8 cellular contexts compared by ENCODE assay signal in genomic region chr10:124650820-124651401, GRCh38.
A peak's percentile ranks its signal among the peaks of the same experiment; 100 is the strongest.
DNase-seq lines count a peak whose midpoint lies in the region; ATAC-seq and TF ChIP-seq lines count a peak whose summit lies in the region.

No MANE protein-coding gene starts in this region.

- peaks cover 4% of the 10 kb centered on the region for H3F3A ChIP-seq in SK-N-SH (replicated peaks; ENCODE audit: insufficient read depth)

- peak; percentile 65 for DNase-seq in GM20000 (ENCODE audit: low spot score)
- DNase-seq in activated CD4-positive, alpha-beta T cell treated with anti-CD3 and anti-CD28 coated beads, Interleukin-2, amount 10 ng/mL, durations not matched to agents 7 days and 5 days: peak; percentile 57
- no peak for DNase-seq in endothelial cell (ENCODE audit: low spot score)
- DNase-seq in stimulated activated CD8-positive, alpha-beta memory T cell treated with anti-CD3 and anti-CD28 coated beads, Interleukin-15, amount 100 ng/mL, for 4 hours (ENCODE audit: low read depth in 2 of 2): peak; percentile 57 to 58
- DNase-seq in SK-N-SH: no peak
- DNase-seq in HUDEP-2 (lab: John Stamatoyannopoulos, UW; ENCODE audit: unreplicated experiment in 76 of 76): no peak
- DNase-seq in NCI-H1105 (lab: John Stamatoyannopoulos, UW): no peak

- no peak overlapping the region for H3K9ac ChIP-seq in SK-N-SH

- peak overlapping the region; percentile 32 for H3K4me3 Mint-ChIP-seq in activated CD4-positive, alpha-beta T cell treated with anti-CD3 and anti-CD28 coated beads, Interleukin-2, amount 10 ng/mL, durations not matched to agents 7 days and 5 days
- H3K4me3 Mint-ChIP-seq in endothelial cell (ENCODE audit: unreplicated experiment): peak overlapping the region; percentile 29

- peaks cover 24 to 85% of the 10 kb centered on the region in 2 experiments for H3K4me1 ChIP-seq in SK-N-SH (ENCODE audit: control insufficient read depth in 1 of 2, insufficient read depth in 2 of 2, low read depth in 1 of 2, low read length in 1 of 2)

- no peaks in the 10 kb centered on the region for H3K36me3 ChIP-seq in SK-N-SH (replicated peaks in 1 of 2; ENCODE audit: control insufficient read depth in 1 of 2, insufficient read depth in 2 of 2, low read length in 1 of 2)

- H3K9me2 ChIP-seq in SK-N-SH: no peaks in the 10 kb centered on the region

- peaks cover 92% of the 10 kb centered on the region for H3K4me1 Mint-ChIP-seq in activated CD4-positive, alpha-beta T cell treated with anti-CD3 and anti-CD28 coated beads, Interleukin-2, amount 10 ng/mL, durations not matched to agents 7 days and 5 days
- H3K4me1 Mint-ChIP-seq in endothelial cell (ENCODE audit: unreplicated experiment): peaks cover 37% of the 10 kb centered on the region

- CTCF ChIA-PET in activated CD4-positive, alpha-beta T cell treated with anti-CD3 and anti-CD28 coated beads, Interleukin-2, amount 10 ng/mL, durations not matched to agents 7 days and 5 days (lab: Charles Lee): interaction anchor here (1.1 to 3.5 kb wide), 6 partner anchors 13 to 109 kb away, joined by 3 to 10 read pairs (median 3); no protein-coding TSS in a partner anchor
- CTCF ChIA-PET in SK-N-SH (lab: Yijun Ruan, JAX): interaction anchor here (0.8 kb wide), 1 partner anchor 120 kb away, joined by 3 read pairs; no protein-coding TSS in a partner anchor

- no peak overlapping the region for H3K4me2 ChIP-seq in SK-N-SH

- no peaks in the 10 kb centered on the region for H3K9me3 ChIP-seq in SK-N-SH

- no peak overlapping the region for H2AFZ ChIP-seq in SK-N-SH (ENCODE audit: low read depth)

- POLR2A ChIA-PET in activated CD4-positive, alpha-beta T cell treated with anti-CD3 and anti-CD28 coated beads, Interleukin-2, amount 10 ng/mL, durations not matched to agents 7 days and 5 days (lab: Charles Lee): interaction anchor here (0.6 kb wide), 3 partner anchors 51 to 116 kb away, joined by 3 to 10 read pairs (median 5); no protein-coding TSS in a partner anchor
- POLR2A ChIA-PET in SK-N-SH (lab: Yijun Ruan, JAX): no interaction called here

- peak overlapping the region; percentile 86 for H3K27ac Mint-ChIP-seq in activated CD4-positive, alpha-beta T cell treated with anti-CD3 and anti-CD28 coated beads, Interleukin-2, amount 10 ng/mL, durations not matched to agents 7 days and 5 days
- H3K27ac Mint-ChIP-seq in endothelial cell (ENCODE audit: unreplicated experiment): no peak overlapping the region

- no peak overlapping the region for H3K4me3 ChIP-seq in SK-N-SH (ENCODE audit: low read depth in 2 of 2, low read length in 1 of 2)

- TF ChIP-seq CTCF in GM20000 (IDR thresholded peaks at IDR 0.05; ENCODE audit: extremely low read depth, missing control alignments): no peak
- no peak for TF ChIP-seq CTCF in endothelial cell (IDR thresholded peaks at IDR 0.05; ENCODE audit: unreplicated experiment)
- TF ChIP-seq CTCF in SK-N-SH (IDR thresholded peaks at IDR 0.05): no peak

- no peaks in the 10 kb centered on the region for H4K20me1 ChIP-seq in SK-N-SH (ENCODE audit: insufficient read depth)

- H3K27me3 ChIP-seq in SK-N-SH (ENCODE audit: insufficient read depth): no peaks in the 10 kb centered on the region

- no peak for ATAC-seq in GM18868 (IDR thresholded peaks at IDR 0.05; ENCODE audit: unreplicated experiment)

- no peaks in the 10 kb centered on the region for H3K27me3 Mint-ChIP-seq in activated CD4-positive, alpha-beta T cell treated with anti-CD3 and anti-CD28 coated beads, Interleukin-2, amount 10 ng/mL, durations not matched to agents 7 days and 5 days
- H3K27me3 Mint-ChIP-seq in endothelial cell (ENCODE audit: unreplicated experiment): peaks cover 8% of the 10 kb centered on the region

- no peak for TF ChIP-seq RAD21 in SK-N-SH (IDR thresholded peaks at IDR 0.05; ENCODE audit: low read length)

- 95% methylated on average over 13 of the region's 13 CpGs for WGBS in SK-N-SH (ENCODE audit: low lambda C conversion rate)

- peaks cover 33% of the 10 kb centered on the region for H3K36me3 Mint-ChIP-seq in activated CD4-positive, alpha-beta T cell treated with anti-CD3 and anti-CD28 coated beads, Interleukin-2, amount 10 ng/mL, durations not matched to agents 7 days and 5 days (ENCODE audit: low read depth)
- H3K36me3 Mint-ChIP-seq in endothelial cell (ENCODE audit: low read depth, unreplicated experiment): peaks cover 5% of the 10 kb centered on the region

- peaks cover 11% of the 10 kb centered on the region; the same call in 1 of the 2 replicates for H3K79me2 ChIP-seq in SK-N-SH (ENCODE audit: insufficient read depth)

- no peaks in the 10 kb centered on the region for H3K9me3 Mint-ChIP-seq in activated CD4-positive, alpha-beta T cell treated with anti-CD3 and anti-CD28 coated beads, Interleukin-2, amount 10 ng/mL, durations not matched to agents 7 days and 5 days
- H3K9me3 Mint-ChIP-seq in endothelial cell (ENCODE audit: unreplicated experiment): no peaks in the 10 kb centered on the region

- H3K27ac ChIP-seq in SK-N-SH (ENCODE audit: low read depth in 2 of 2, low read length in 1 of 2): peak overlapping the region in 1 of 2 experiments; percentile 97; a peak in 1 of 4 replicates

- no peak for TF ChIP-seq EP300 in SK-N-SH (IDR thresholded peaks at IDR 0.05; ENCODE audit: borderline replicate concordance in 1 of 2, low read depth in 1 of 2, low read length in 1 of 2)

TF ChIP-seq in SK-N-SH, 30 proteins besides CTCF, POLR2A, EP300 and RAD21:
- no peak for TF ChIP-seq SMC3 (IDR thresholded peaks at IDR 0.05; ENCODE audit: low read depth, low read length)
- no peak for TF ChIP-seq POLR2AphosphoS5 (IDR thresholded peaks at IDR 0.05; ENCODE audit: low read depth, low read length)
- no peak for TF ChIP-seq MEF2A (IDR thresholded peaks at IDR 0.05; ENCODE audit: borderline replicate concordance, low read depth)

Comparison
In these comparisons a context has a peak if more than half of its experiments do, and no peak if none do; other contexts are left out.
1. DNase-seq: peak in GM20000 (single experiment), activated CD4-positive, alpha-beta T cell treated with anti-CD3 and anti-CD28 coated beads, Interleukin-2, amount 10 ng/mL, durations not matched to agents 7 days and 5 days (single experiment) and stimulated activated CD8-positive, alpha-beta memory T cell treated with anti-CD3 and anti-CD28 coated beads, Interleukin-15, amount 100 ng/mL, for 4 hours (2 of 2); none in endothelial cell (single experiment), SK-N-SH (single experiment), HUDEP-2 (0 of 76) and NCI-H1105 (single experiment).